14 cellular contexts compared by ENCODE assay signal in genomic region chr12:4279120-4279690, GRCh38. TPM values are rescaled to one million over a fixed set of nuclear protein-coding genes. Genes with fewer than 3 reads are reported as not detected.
DNase-seq lines count a peak whose midpoint lies in the region; ATAC-seq, FAIRE-seq and TF ChIP-seq lines count a peak whose summit lies in the region.
"Had no signal": no experiment of that assay in that cellular context is flagged by ENCODE, and none has a peak within 500 bp of the region (broad histone marks: within the 10 kb centered on the region; RNA-seq: fewer than 3 reads in every experiment).

No MANE protein-coding gene starts in this region.

- no peaks in the 10 kb centered on the region for H3K27me3 Mint-ChIP-seq in T-cell

- FAIRE-seq in GM19239 (lab: Jason Lieb, UNC): peak; percentile 11
- FAIRE-seq in H54 (lab: Jason Lieb, UNC): no peak
- FAIRE-seq: colon had no signal

- H3K36me3 ChIP-seq in neutrophil: peaks cover 45% of the 10 kb centered on the region

- H3K9me3 Mint-ChIP-seq in T-cell: no peaks in the 10 kb centered on the region

- TF ChIP-seq POLR2A in H54 (IDR thresholded peaks at IDR 0.05; ENCODE audit: low read depth, low read length): no peak

- peak overlapping the region in 2 of 3 donors; percentile 4 to 37 for H3K4me3 Mint-ChIP-seq in T-cell

- no peak for DNase-seq in GM19239 (ENCODE audit: insufficient read length, low spot score)
- no peak for DNase-seq in T-cell
- peak; percentile 34 for DNase-seq in ecto neural progenitor cell (ENCODE audit: low spot score)
- DNase-seq in H54 (ENCODE audit: insufficient read length, low spot score): no peak
- DNase-seq in foreskin melanocyte: no peak
- no peak for DNase-seq in hypothalamus (lab: John Stamatoyannopoulos, UW)
- DNase-seq: Calu3, Karpas-422, NCI-H187 treated with DMSO at 0.1 percent for 48 hours, NCI-H82 had no signal

- peaks cover 59% of the 10 kb centered on the region for H3K36me3 Mint-ChIP-seq in T-cell

- POLR2A ChIA-PET in T-cell (lab: Charles Lee): interaction anchor here (0.5 to 1.0 kb wide), 3 partner anchors 15 to 22 kb away, joined by 3 to 4 read pairs (median 3); no protein-coding TSS in a partner anchor

- peaks cover 36 to 37% of the 10 kb centered on the region in 2 experiments for H3K4me1 ChIP-seq in neutrophil (ENCODE audit: control insufficient read depth in 1 of 2, insufficient read depth in 1 of 2, low read depth in 1 of 2, low read length in 1 of 2)

- peak overlapping the region; percentile 70 to 84 for H3K27ac Mint-ChIP-seq in T-cell

- no peak for TF ChIP-seq CTCF in neutrophil (IDR thresholded peaks at IDR 0.05)

- peak overlapping the region; percentile 65 for H3K27ac ChIP-seq in neutrophil
- H3K27ac ChIP-seq: SJCRH30, suprapubic skin had no signal

- H3K4me3 ChIP-seq in neutrophil (ENCODE audit: low read depth in 1 of 2, low read length in 1 of 2): peak overlapping the region in 1 of 2 experiments; percentile 32
- H3K4me3 ChIP-seq: SJCRH30, suprapubic skin had no signal

- ATAC-seq in T-cell (replicated peaks in 1 of 4): no peak

- peaks cover 70 to 84% (median 78%) of the 10 kb centered on the region in 3 donors for H3K4me1 Mint-ChIP-seq in T-cell

- no peaks in the 10 kb centered on the region for H3K9me3 ChIP-seq in neutrophil
- H3K9me3 ChIP-seq: SJCRH30, suprapubic skin had no signal

- no peaks in the 10 kb centered on the region for H3K27me3 ChIP-seq in neutrophil
- H3K27me3 ChIP-seq: SJCRH30 had no signal

- CTCF ChIA-PET in T-cell (lab: Charles Lee): interaction anchor here (0.5 to 4.9 kb wide), 15 partner anchors 10 to 396 kb away, joined by 3 to 136 read pairs (median 6); no protein-coding TSS in a partner anchor

RNA-seq across cellular contexts. Expression of gene CCND2, which starts 5.6 kb away (rescaled TPM):
- total RNA-seq in T-cell: 100 to 1,000 TPM; 148 to 218 (median 172) TPM

RNA-seq across cellular contexts. Expression of gene TIGAR, which starts 41.8 kb away (rescaled TPM):
- 10 to 100 TPM in 1 of 5 donors, 1 to 10 TPM in 4; 6.7 to 11.4 (median 7.5) TPM for total RNA-seq in T-cell
